ENCODE assay signal across 14 cellular contexts in genomic region chr3:45981321-45982038, GRCh38. TPM values are rescaled to one million over a fixed set of nuclear protein-coding genes. Genes with fewer than 3 reads are reported as not detected.
DNase-seq lines count a peak whose midpoint lies in the region; ATAC-seq and TF ChIP-seq lines count a peak whose summit lies in the region.
"Had no signal": no experiment of that assay in that cellular context is flagged by ENCODE, and none has a peak within 500 bp of the region (broad histone marks: within the 10 kb centered on the region; RNA-seq: fewer than 3 reads in every experiment).

No MANE protein-coding gene starts in this region.

- H3K27me3 Mint-ChIP-seq in HFFc6 (ENCODE audit: insufficient read depth) (peaks cover 3% of the 10 kb centered on the region; the same call in 1 of the 2 replicates), Calu3 (ENCODE audit: unreplicated experiment) (no peaks in the 10 kb centered on the region)

- H2BK12ac ChIP-seq in mesenchymal stem cell (ENCODE audit: low read length in 2 of 2): no peak overlapping the region

- peaks cover 22 to 66% of the 10 kb centered on the region in 2 experiments for H3K36me3 ChIP-seq in mesenchymal stem cell (ENCODE audit: control insufficient read depth in 1 of 2, insufficient read depth in 2 of 2, low read depth in 1 of 2, low read length in 2 of 2)

- peak overlapping the region; percentile 45 for H3K27ac Mint-ChIP-seq in HFFc6
- no peak overlapping the region for H3K27ac Mint-ChIP-seq in Calu3 (ENCODE audit: unreplicated experiment)

- H2BK120ac ChIP-seq in mesenchymal stem cell (ENCODE audit: low read depth, low read length): no peak overlapping the region

- no peaks in the 10 kb centered on the region for H3K27me3 ChIP-seq in mesenchymal stem cell (ENCODE audit: control insufficient read depth in 1 of 2, insufficient read depth in 1 of 2, low read length in 2 of 2)
- H3K27me3 ChIP-seq: suprapubic skin had no signal

- no peak overlapping the region for H3K14ac ChIP-seq in mesenchymal stem cell (ENCODE audit: low read length in 2 of 2)

- H3K27ac ChIP-seq in mesenchymal stem cell (ENCODE audit: low read length, poor library complexity, severe bottlenecking): peak overlapping the region; percentile 47
- H3K27ac ChIP-seq: suprapubic skin had no signal

- no peak overlapping the region for H4K8ac ChIP-seq in mesenchymal stem cell (ENCODE audit: low read length)

- no peak for ATAC-seq in GM21390 (IDR thresholded peaks at IDR 0.05; ENCODE audit: unreplicated experiment)

- no peaks in the 10 kb centered on the region for H3K9me3 ChIP-seq in mesenchymal stem cell (ENCODE audit: control insufficient read depth, low read length)
- H3K9me3 ChIP-seq: suprapubic skin had no signal

- no peak overlapping the region for H3K4ac ChIP-seq in mesenchymal stem cell (ENCODE audit: low read depth in 1 of 2, low read length in 2 of 2)

- CTCF ChIA-PET in Calu3 (lab: Charles Lee): no interaction called here

- no peak overlapping the region for H2AFZ ChIP-seq in mesenchymal stem cell (ENCODE audit: low read depth, low read length)

- no peak overlapping the region for H3K18ac ChIP-seq in mesenchymal stem cell (ENCODE audit: low read depth in 1 of 2, low read length in 2 of 2)

- H2BK15ac ChIP-seq in mesenchymal stem cell (ENCODE audit: low read depth, poor library complexity, severe bottlenecking): no peak overlapping the region

- peaks cover 11% of the 10 kb centered on the region for H3K79me1 ChIP-seq in mesenchymal stem cell (replicated peaks; ENCODE audit: low read length, poor library complexity, severe bottlenecking)

- whole genome bisulfite sequencing in mesenchymal stem cell: 30% methylated on average over 2 of the region's 2 CpGs

- TF ChIP-seq CTCF in HFFc6 (IDR thresholded peaks at IDR 0.05): no peak
- no peak for TF ChIP-seq CTCF in Calu3 (IDR thresholded peaks at IDR 0.05; ENCODE audit: unreplicated experiment)

- peaks cover 4% of the 10 kb centered on the region for H3K4me1 ChIP-seq in mesenchymal stem cell (ENCODE audit: control insufficient read depth, insufficient read depth, low read depth, low read length)

- intact Hi-C loops in Calu3 (cut with micrococcal nuclease; ENCODE audit: unreplicated experiment): no loop called here

- DNase-seq in CD1c-positive myeloid dendritic cell (ENCODE audit: extremely low spot score) (peak; percentile 31), HFFc6 (peak; percentile 46), amniotic epithelial cell (ENCODE audit: low read depth) (peak; percentile 84), mesenchymal stem cell (peak; percentile 64), epidermal melanocyte (ENCODE audit: insufficient read length, low spot score) (no peak), Calu3 (no peak), islet precursor cell (no peak)
- DNase-seq: activated gamma-delta T cell treated with Interleukin-2 at 50 U/mL for 16 hours; DMS79; NCI-H1694; stimulated activated CD4-positive, alpha-beta T cell treated with anti-CD3 and anti-CD28 coated beads, Interleukin-2, amount 100 ng/mL, for 48 hours had no signal

- H3K9me3 Mint-ChIP-seq in HFFc6 (no peaks in the 10 kb centered on the region), Calu3 (ENCODE audit: low read depth, unreplicated experiment) (no peaks in the 10 kb centered on the region)

- H3K4me3 Mint-ChIP-seq in HFFc6 (no peak overlapping the region), Calu3 (ENCODE audit: low read depth, unreplicated experiment) (no peak overlapping the region)

- H2BK5ac ChIP-seq in mesenchymal stem cell (ENCODE audit: low read depth, low read length, poor library complexity, severe bottlenecking): no peak overlapping the region

- peaks cover 40% of the 10 kb centered on the region for H3K36me3 Mint-ChIP-seq in HFFc6 (ENCODE audit: low read depth)
- H3K36me3 Mint-ChIP-seq in Calu3 (ENCODE audit: insufficient read depth, unreplicated experiment): peaks cover 17% of the 10 kb centered on the region

- H3K4me2 ChIP-seq in mesenchymal stem cell (ENCODE audit: low read length, poor library complexity, severe bottlenecking): no peak overlapping the region

- no TSS peak for BruUV-seq in Calu3 (replicated peaks; lab: Mats Ljungman, UMichigan)

- H3K9ac ChIP-seq in mesenchymal stem cell (ENCODE audit: low read length): no peak overlapping the region

- no peak overlapping the region for H4K91ac ChIP-seq in mesenchymal stem cell (ENCODE audit: low read length)

- H3K4me1 Mint-ChIP-seq in HFFc6 (ENCODE audit: low read depth) (peaks cover 41% of the 10 kb centered on the region), Calu3 (ENCODE audit: low read depth, unreplicated experiment) (peaks cover 18% of the 10 kb centered on the region)

- peak overlapping the region in 1 of 2 experiments; percentile 17 for H3K4me3 ChIP-seq in mesenchymal stem cell (ENCODE audit: insufficient read depth in 1 of 2, low read depth in 1 of 2, low read length in 2 of 2)
- H3K4me3 ChIP-seq: suprapubic skin had no signal

- H2AK5ac ChIP-seq in mesenchymal stem cell (ENCODE audit: low read length, severe bottlenecking): no peak overlapping the region

- H3K23ac ChIP-seq in mesenchymal stem cell (ENCODE audit: low read length in 2 of 2): no peak overlapping the region

RNA-seq across cellular contexts. Expression of gene FYCO1, which starts 14.1 kb away (rescaled TPM):
- total RNA-seq in HFFc6 (2021; fragmentation: NEBNext Ultra II Directional; extraction: Animal tissue kit (Norgen Biotek cat#: 25700)): 10 to 100 TPM; 20.8 to 30.7 (median 27.2) TPM
- 20.3 TPM for polyA plus RNA-seq in mesenchymal stem cell (2013, experiment 1 of 2)
- polyA plus RNA-seq in mesenchymal stem cell (2013, experiment 2 of 2): 19.9 TPM
- 24.5 and 26.7 TPM in 2 replicates for total RNA-seq in Calu3 (2022)

RNA-seq across cellular contexts. Expression of gene CXCR6, which starts 38.2 kb away (rescaled TPM):
- not detected for total RNA-seq in HFFc6 (2021; fragmentation: NEBNext Ultra II Directional; extraction: Animal tissue kit (Norgen Biotek cat#: 25700))
- not detected for polyA plus RNA-seq in mesenchymal stem cell (2013, experiment 1 of 2)
- polyA plus RNA-seq in mesenchymal stem cell (2013, experiment 2 of 2): not detected
- not detected in 2 replicates for total RNA-seq in Calu3 (2022)
- polyA plus RNA-seq: keratinocyte had no signal

RNA-seq across cellular contexts. Expression of gene XCR1, which starts 45.8 kb away (rescaled TPM):
- total RNA-seq in HFFc6 (2021; fragmentation: NEBNext Ultra II Directional; extraction: Animal tissue kit (Norgen Biotek cat#: 25700)): not detected
- 0.01 TPM for polyA plus RNA-seq in mesenchymal stem cell (2013, experiment 1 of 2)
- polyA plus RNA-seq in mesenchymal stem cell (2013, experiment 2 of 2): under 0.01 TPM
- not detected in 2 replicates for total RNA-seq in Calu3 (2022)

Comparison
In these comparisons a context has a peak if more than half of its experiments do, and no peak if none do; other contexts are left out.
1. DNase-seq: peak in CD1c-positive myeloid dendritic cell (single experiment), HFFc6 (single experiment), amniotic epithelial cell (single experiment) and mesenchymal stem cell (single experiment); none in epidermal melanocyte (single experiment), Calu3 (single experiment) and islet precursor cell (single experiment).